Comparison of ENCODE assay signal across 18 cellular contexts in genomic region chr1:235397733-235398132, GRCh38. TPM values are rescaled to one million over a fixed set of nuclear protein-coding genes. Genes with fewer than 3 reads are reported as not detected.
DNase-seq lines count a peak whose midpoint lies in the region; ATAC-seq and TF ChIP-seq lines count a peak whose summit lies in the region.
"Had no signal": no experiment of that assay in that cellular context is flagged by ENCODE, and none has a peak within 500 bp of the region (broad histone marks: within the 10 kb centered on the region; RNA-seq: fewer than 3 reads in every experiment).

No MANE protein-coding gene starts in this region.

- no peaks in the 10 kb centered on the region for H3K4me1 ChIP-seq in breast epithelium
- H3K4me1 ChIP-seq: testis had no signal

- no peaks in the 10 kb centered on the region for H3K27me3 ChIP-seq in breast epithelium
- H3K27me3 ChIP-seq: testis had no signal

- no peaks in the 10 kb centered on the region for H3K9me3 ChIP-seq in breast epithelium
- H3K9me3 ChIP-seq: testis had no signal

- TF ChIP-seq CTCF in MCF 10A (IDR thresholded peaks at IDR 0.05; ENCODE audit: unreplicated experiment) = no peak
- no peak for TF ChIP-seq CTCF in breast epithelium (IDR thresholded peaks at IDR 0.05)
- TF ChIP-seq CTCF in foreskin fibroblast (IDR thresholded peaks at IDR 0.05; ENCODE audit: low read depth, low read length) = no peak

- no TSS peak for BruUV-seq in MCF 10A (replicated peaks; lab: Mats Ljungman, UMichigan)

- no peaks in the 10 kb centered on the region for H3K9me3 Mint-ChIP-seq in MCF 10A (ENCODE audit: unreplicated experiment)
- H3K9me3 Mint-ChIP-seq: naive thymus-derived CD4-positive, alpha-beta T cell had no signal

- no peak for ATAC-seq in HG02840 (IDR thresholded peaks at IDR 0.05; ENCODE audit: low FRiP score, unreplicated experiment)
- ATAC-seq: left colon; naive thymus-derived CD4-positive, alpha-beta T cell had no signal

- H3K27ac ChIP-seq in breast epithelium = no peak overlapping the region
- H3K27ac ChIP-seq: testis had no signal

- H3K36me3 Mint-ChIP-seq in MCF 10A (ENCODE audit: insufficient read depth, unreplicated experiment) = peaks cover 13% of the 10 kb centered on the region

- H3K27me3 Mint-ChIP-seq in MCF 10A (ENCODE audit: insufficient read depth, unreplicated experiment) = no peaks in the 10 kb centered on the region
- H3K27me3 Mint-ChIP-seq: naive thymus-derived CD4-positive, alpha-beta T cell had no signal

- POLR2A ChIA-PET in MCF 10A (lab: Yijun Ruan, JAX) = interaction anchor here (0.6 to 3.2 kb wide), 9 partner anchors 11 to 270 kb away, joined by 3 to 12 read pairs (median 5); partner anchors contain the start of genes ARID4B, GGPS1 and TBCE
- POLR2A ChIA-PET in HEK293T (lab: Yijun Ruan, JAX) = interaction anchor here (1.7 kb wide), 1 partner anchor 31 kb away, joined by 7 read pairs; the partner anchor contains the start of gene TBCE

- DNase-seq in MCF 10A (ENCODE audit: unreplicated experiment) (peak; percentile 94), breast epithelium (ENCODE audit: low spot score in 2 of 2) (no peak), amniotic epithelial cell (ENCODE audit: low read depth) (peak; percentile 97), foreskin fibroblast (peak; percentile 80 to 92), COLO668 (lab: John Stamatoyannopoulos, UW; ENCODE audit: unreplicated experiment) (no peak), HEK293T (ENCODE audit: extremely low spot score) (no peak), NCI-H446 treated with DMSO at 0.1 percent for 48 hours (lab: John Stamatoyannopoulos, UW) (no peak)
- DNase-seq: 8988T; activated CD4-positive, alpha-beta T cell treated with anti-CD3 and anti-CD28 coated beads, Interleukin-2, amount 50 U/mL, for 4 hours; GOT3; left colon; MV-4-11; naive thymus-derived CD4-positive, alpha-beta T cell; NCI-H345; small intestine; T-helper 2 cell; testis had no signal

- no peak for TF ChIP-seq POLR2A in breast epithelium (IDR thresholded peaks at IDR 0.05)

- H3K36me3 ChIP-seq in breast epithelium = no peaks in the 10 kb centered on the region

- intact Hi-C loops in MCF 10A (cut with micrococcal nuclease) (no loop called here), breast epithelium (cut with DNase I; ENCODE audit: low total_unique reads) (no loop called here)

- H3K4me3 ChIP-seq in breast epithelium (no peak overlapping the region), foreskin fibroblast (ENCODE audit: low read depth in 1 of 2, low read length in 2 of 2) (no peak overlapping the region)

- H3K27ac Mint-ChIP-seq in MCF 10A (ENCODE audit: low read depth, unreplicated experiment) = no peak overlapping the region
- H3K27ac Mint-ChIP-seq: naive thymus-derived CD4-positive, alpha-beta T cell had no signal

- H3K4me3 Mint-ChIP-seq in MCF 10A (ENCODE audit: unreplicated experiment) = no peak overlapping the region
- H3K4me3 Mint-ChIP-seq: naive thymus-derived CD4-positive, alpha-beta T cell had no signal

- CTCF ChIA-PET in MCF 10A (lab: Yijun Ruan, JAX) = interaction anchor here (0.6 to 4.9 kb wide), 11 partner anchors 11 to 149 kb away, joined by 3 to 31 read pairs (median 4); partner anchors contain the start of gene TBCE
- CTCF ChIA-PET in HEK293T (lab: Yijun Ruan, JAX) = no interaction called here

- H3K4me1 Mint-ChIP-seq in MCF 10A (ENCODE audit: insufficient read depth, unreplicated experiment) = peaks cover 39% of the 10 kb centered on the region

TF ChIP-seq in HEK293T, 16 proteins besides CTCF, POLR2A, EP300 and RAD21:
- TF ChIP-seq FOXA1 (IDR thresholded peaks at IDR 0.05) (no peak), ZNF384 (IDR thresholded peaks at IDR 0.05) (no peak), SP1 (IDR thresholded peaks at IDR 0.05) (no peak), PKNOX1 (IDR thresholded peaks at IDR 0.05) (no peak), FOXM1 (IDR thresholded peaks at IDR 0.05; ENCODE audit: borderline replicate concordance) (no peak), BHLHE40 (IDR thresholded peaks at IDR 0.05; ENCODE audit: borderline replicate concordance) (no peak), ELF4 (IDR thresholded peaks at IDR 0.05) (no peak), ARNT (IDR thresholded peaks at IDR 0.05) (no peak), HDGF (IDR thresholded peaks at IDR 0.05; ENCODE audit: borderline replicate concordance) (no peak)

RNA-seq across cellular contexts. Expression of gene TBCE, which starts 30.5 kb away (rescaled TPM):
- total RNA-seq in MCF 10A (2022) (45.6 and 52.5 TPM in 2 replicates), breast epithelium (10 to 100 TPM; 13.3 to 21.2 (median 19.7) TPM)

Comparison
In these comparisons a context has a peak if more than half of its experiments do, and no peak if none do; other contexts are left out.
1. DNase-seq: peak in MCF 10A (single experiment), amniotic epithelial cell (single experiment) and foreskin fibroblast (2 of 2); none in breast epithelium (0 of 2), COLO668 (single experiment), HEK293T (single experiment) and NCI-H446 treated with DMSO at 0.1 percent for 48 hours (single experiment).